ENCODE assay signal across 6 cellular contexts in genomic region chr17:27749562-27750150, GRCh38. TPM values are rescaled to one million over a fixed set of nuclear protein-coding genes. Genes with fewer than 3 reads are reported as not detected.
"Had no signal": no experiment of that assay in that cellular context is flagged by ENCODE, and none has a peak within 500 bp of the region (broad histone marks: within the 10 kb centered on the region; RNA-seq: fewer than 3 reads in every experiment).

No MANE protein-coding gene starts in this region.

RNA-seq across cellular contexts. Expression of gene NOS2, which starts 50.7 kb away (rescaled TPM):
- total RNA-seq: LHCN-M2, MCF 10A, NCI-H460, OCI-LY7, PC-9, SJCRH30 had no signal
